In genomic region chr3:187531831-187532230, GRCh38 we compare ENCODE assay signal across 8 cellular contexts.
"Had no signal": no experiment of that assay in that cellular context is flagged by ENCODE, and none has a peak within 500 bp of the region (broad histone marks: within the 10 kb centered on the region; RNA-seq: fewer than 3 reads in every experiment).

No MANE protein-coding gene starts in this region.

- ATAC-seq: HCT116 had no signal

- H3K4me1 ChIP-seq: HAP-1 had no signal

- H3K4me3 ChIP-seq: HAP-1 had no signal

- DNase-seq: GOT3, H7, IMR-90, KBM-7 had no signal

- H3K36me3 ChIP-seq: HAP-1 had no signal

- H3K9ac ChIP-seq: KMS-11 had no signal

- H3K4me2 ChIP-seq: KMS-11 had no signal

- H3K9me3 ChIP-seq: HAP-1 had no signal

- H3K27ac ChIP-seq: HL-60, KMS-11 had no signal
